ENCODE assay signal across 8 cellular contexts in the genomic region with DNA sequence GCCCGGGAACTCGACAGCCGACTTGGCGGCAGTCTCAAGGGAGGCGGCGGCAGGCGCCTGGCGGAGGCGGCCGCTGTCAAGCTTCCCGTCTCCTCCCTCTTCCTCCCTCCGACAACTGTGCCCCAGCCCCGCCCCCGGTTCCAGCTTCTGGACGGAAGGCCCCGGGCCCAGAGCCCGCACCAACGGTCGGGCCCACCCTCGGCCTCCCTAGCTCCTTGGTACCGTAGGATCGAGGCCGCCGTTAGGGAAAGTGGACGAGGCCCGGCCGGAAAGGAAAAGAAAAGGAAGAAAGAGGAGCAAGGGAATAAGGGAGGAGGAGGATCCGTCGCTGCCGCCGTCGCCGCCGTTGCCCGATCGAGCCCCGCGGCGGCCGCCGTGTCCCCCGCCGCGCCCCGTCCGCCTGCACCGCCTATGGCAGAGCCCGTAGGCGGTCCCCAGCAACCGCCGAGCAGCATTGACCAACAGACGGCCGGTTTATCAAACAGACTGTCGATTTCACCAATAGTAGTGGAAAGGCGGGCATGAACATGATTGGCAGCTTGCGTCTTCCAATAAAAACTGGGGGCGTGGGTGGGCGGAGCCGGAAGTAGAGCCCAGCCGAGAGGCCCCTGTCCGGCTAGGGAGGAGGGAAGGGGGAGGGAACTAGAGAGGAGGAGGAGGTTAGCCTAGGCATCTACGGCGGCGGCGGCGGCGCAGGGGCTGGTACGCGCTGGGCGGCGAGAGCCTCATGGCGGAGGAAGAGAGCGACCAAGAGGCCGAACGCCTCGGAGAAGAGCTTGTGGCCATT. TPM values are rescaled to one million over a fixed set of nuclear protein-coding genes. Genes with fewer than 3 reads are reported as not detected.
DNase-seq lines count a peak whose midpoint lies in the region; ATAC-seq, FAIRE-seq and TF ChIP-seq lines count a peak whose summit lies in the region.

Gene CGGBP1 (minus strand): TSS at position 413 of the 787 bp plus-strand sequence. CDS start 3,029 bp downstream, outside the sequence.
Gene ZNF654 (plus strand): TSS at position 663 of the 787 bp plus-strand sequence. CDS start 65 bp downstream, at position 728.

- H3K9ac ChIP-seq in Loucy (ENCODE audit: low read depth, low read length, poor library complexity, severe bottlenecking), result peak within 1 kb of the TSS; percentile 98

- H3K9me3 ChIP-seq in Loucy (ENCODE audit: insufficient read depth, low read depth, low read length), result no peaks in the 10 kb centered on the region

- ATAC-seq in natural killer cell, result peak; percentile 87 to 96 (median 89)

- H3K4me2 ChIP-seq in Loucy (ENCODE audit: low read depth, low read length, poor library complexity, severe bottlenecking), result peak within 1 kb of the TSS; percentile 96

- no peaks in the 10 kb centered on the region for H3K27me3 ChIP-seq in Loucy (ENCODE audit: insufficient read depth, low read length, poor library complexity, severe bottlenecking)

- peak within 1 kb of the TSS; percentile 90 to 97 for H3K27ac Mint-ChIP-seq in natural killer cell

- H3K9me2 ChIP-seq in Loucy (replicated peaks; ENCODE audit: low read depth, low read length), result no peaks in the 10 kb centered on the region

- DNase-seq in EL (peak; percentile 99), H54 (ENCODE audit: insufficient read length, low spot score) (peak; percentile 77), fibroblast of peridontal ligament (ENCODE audit: extremely low read depth) (peak; percentile 99), natural killer cell (peak; percentile 99)
- DNase-seq in activated T-helper 9 cell treated with anti-CD3 and anti-CD28 coated beads, Interleukin-2, amount 50 U/mL, for 16 hours (ENCODE audit: low read depth), result peak; percentile 97
- peak; percentile 98 for DNase-seq in stimulated activated naive CD4-positive, alpha-beta T cell treated with Interleukin-2 at 50 U/mL for 16 hours (lab: John Stamatoyannopoulos, UW)

- H3K36me3 Mint-ChIP-seq in natural killer cell, result peaks cover 19% of the 10 kb centered on the region

- TF ChIP-seq CTCF in Loucy (conservative IDR thresholded peaks at IDR 0.05; ENCODE audit: low read length), result no peak
- no peak for TF ChIP-seq CTCF in natural killer cell (IDR thresholded peaks at IDR 0.05)

- peak within 1 kb of the TSS; percentile 99 for H3K4me3 Mint-ChIP-seq in natural killer cell

- peaks cover 14% of the 10 kb centered on the region; the same call in 1 of the 2 replicates for H3K36me3 ChIP-seq in Loucy (ENCODE audit: insufficient read depth, low read length)

- peak within 1 kb of the TSS; percentile 82 for H2AFZ ChIP-seq in Loucy (ENCODE audit: low read length)

- TF ChIP-seq POLR2A in H54 (IDR thresholded peaks at IDR 0.05; ENCODE audit: low read depth, low read length), result peak; percentile 86
- peak; percentile 88 for TF ChIP-seq POLR2A in Raji (IDR thresholded peaks at IDR 0.05; ENCODE audit: insufficient read depth, low read depth, low read length)

- H3K4me1 Mint-ChIP-seq in natural killer cell, result peaks cover 54 to 57% of the 10 kb centered on the region in 2 donors

- H3F3A ChIP-seq in Loucy (ENCODE audit: low read depth), result no peaks in the 10 kb centered on the region

- no peaks in the 10 kb centered on the region for H3K9me3 Mint-ChIP-seq in natural killer cell

- peak; percentile 85 for FAIRE-seq in H54 (lab: Jason Lieb, UNC)

- peak within 1 kb of the TSS; percentile 81 for H3K4me3 ChIP-seq in Loucy (ENCODE audit: low read length, poor library complexity, severe bottlenecking)

- intact Hi-C loops in natural killer cell (cut with micrococcal nuclease), result loop anchor here (1.0 to 5.0 kb wide), 4 partner anchors 28 to 832 kb away; partner anchors contain the start of genes C3orf38 and CHMP2B

- peaks cover 59% of the 10 kb centered on the region for H3K4me1 ChIP-seq in Loucy (ENCODE audit: insufficient read depth, low read length, poor library complexity, severe bottlenecking)

- H3K27me3 Mint-ChIP-seq in natural killer cell (ENCODE audit: low read depth in 2 of 2), result no peaks in the 10 kb centered on the region

- peaks cover 87% of the 10 kb centered on the region for H3K79me2 ChIP-seq in Loucy (ENCODE audit: insufficient read depth, low read length)

- H4K20me1 ChIP-seq in Loucy (ENCODE audit: insufficient read depth, low read length, poor library complexity, severe bottlenecking), result peaks cover 89% of the 10 kb centered on the region

RNA-seq across cellular contexts. Expression of gene CGGBP1, which starts in this region (rescaled TPM):
- total RNA-seq in natural killer cell, result 100 to 1,000 TPM in 2 of 3 donors, 10 to 100 TPM in 1; 99.8 to 103 (median 101) TPM

RNA-seq across cellular contexts. Expression of gene ZNF654, which starts in this region (rescaled TPM):
- total RNA-seq in natural killer cell, result 10 to 100 TPM; 11.9 to 16.7 (median 12.2) TPM

Comparison
In these comparisons a context has a peak if more than half of its experiments do, and no peak if none do; other contexts are left out.
1. Peak in every context shown above with its lines: DNase-seq, ATAC-seq and H3K4me3 ChIP-seq.